Comparison of ENCODE assay signal across 18 cellular contexts in genomic region chr4:100289530-100289888, GRCh38.
DNase-seq lines count a peak whose midpoint lies in the region; ATAC-seq and TF ChIP-seq lines count a peak whose summit lies in the region.
"Had no signal": no experiment of that assay in that cellular context is flagged by ENCODE, and none has a peak within 500 bp of the region (broad histone marks: within the 10 kb centered on the region; RNA-seq: fewer than 3 reads in every experiment).

No MANE protein-coding gene starts in this region.

- no peak for TF ChIP-seq POLR2A in esophagus squamous epithelium (IDR thresholded peaks at IDR 0.05)

- no peaks in the 10 kb centered on the region for H3K36me3 ChIP-seq in esophagus squamous epithelium
- H3K36me3 ChIP-seq: vagina had no signal

- intact Hi-C loops in esophagus squamous epithelium (cut with DNase I): no loop called here

- TF ChIP-seq CTCF in AG10803 (conservative IDR thresholded peaks at IDR 0.05; ENCODE audit: low read length) (no peak), choroid plexus epithelial cell (conservative IDR thresholded peaks at IDR 0.05; ENCODE audit: low read depth, low read length) (no peak), esophagus squamous epithelium (IDR thresholded peaks at IDR 0.05) (no peak)

- no peaks in the 10 kb centered on the region for H3K4me1 ChIP-seq in esophagus squamous epithelium

- WGBS in esophagus squamous epithelium, 2 donors: 69 to 73% methylated on average over 1 of the region's 1 CpG

- no peaks in the 10 kb centered on the region for H3K9me3 ChIP-seq in esophagus squamous epithelium
- H3K9me3 ChIP-seq: vagina had no signal

- no peaks in the 10 kb centered on the region for H3K27me3 ChIP-seq in esophagus squamous epithelium
- H3K27me3 ChIP-seq: vagina had no signal

- ATAC-seq in HG02678 (IDR thresholded peaks at IDR 0.05; ENCODE audit: unreplicated experiment): no peak
- ATAC-seq: Right ventricle myocardium inferior had no signal

- no peak overlapping the region for H3K27ac ChIP-seq in esophagus squamous epithelium
- H3K27ac ChIP-seq: vagina had no signal

- peak; percentile 42 for DNase-seq in AG10803 (ENCODE audit: low read depth)
- DNase-seq in NCI-H226: peak; percentile 68
- peak; percentile 12 for DNase-seq in choroid plexus epithelial cell (ENCODE audit: low read depth)
- DNase-seq in kidney tubule cell (ENCODE audit: low spot score): peak; percentile 92
- DNase-seq in esophagus squamous epithelium (lab: John Stamatoyannopoulos, UW): no peak
- no peak for DNase-seq in NCI-H2196 (lab: John Stamatoyannopoulos, UW; ENCODE audit: unreplicated experiment)
- no peak for DNase-seq in foreskin melanocyte
- DNase-seq: activated CD4-positive, alpha-beta T cell treated with anti-CD3 and anti-CD28 coated beads, Interleukin-2, amount 50 U/mL, for 4 hours; activated T-cell treated with anti-CD3 and anti-CD28 coated beads for 4 hours; CD4-positive, CD25-positive, alpha-beta regulatory T cell; NCI-H1092; NCI-H2081 treated with DMSO at 0.1 percent for 48 hours; NCI-H526; stimulated activated CD4-positive, alpha-beta T cell treated with anti-CD3 and anti-CD28 coated beads, Interleukin-12 subunit alpha, Interleukin-12 subunit beta, amount 100 ng/mL, for 4 hours; substantia nigra had no signal

- no peak overlapping the region for H3K4me3 ChIP-seq in AG10803 (ENCODE audit: low read length)
- H3K4me3 ChIP-seq in choroid plexus epithelial cell (ENCODE audit: low read depth, low read length): no peak overlapping the region
- H3K4me3 ChIP-seq in esophagus squamous epithelium: no peak overlapping the region
- H3K4me3 ChIP-seq: vagina had no signal

Comparison
In these comparisons a context has a peak if more than half of its experiments do, and no peak if none do; other contexts are left out.
1. DNase-seq: peak in AG10803 (single experiment), NCI-H226 (single experiment), choroid plexus epithelial cell (single experiment) and kidney tubule cell (single experiment); none in esophagus squamous epithelium (single experiment), NCI-H2196 (single experiment) and foreskin melanocyte (single experiment).